Comparison of ENCODE assay signal across 21 cellular contexts in genomic region chr11:72875736-72876135, GRCh38.
"Had no signal": no experiment of that assay in that cellular context is flagged by ENCODE, and none has a peak within 500 bp of the region (broad histone marks: within the 10 kb centered on the region; RNA-seq: fewer than 3 reads in every experiment).

No MANE protein-coding gene starts in this region.

- H3K9me3 ChIP-seq: esophagus squamous epithelium, gastroesophageal sphincter, mucosa of descending colon, pancreas, tibial artery, upper lobe of right lung had no signal

- H3K27me3 Mint-ChIP-seq: dendritic cell treated with granulocyte-macrophage colony-stimulating factor and Interleukin-4, amounts not matched to agents 40 ng/mL and 50 ng/mL, for 4 days; natural killer cell treated with Interleukin-12 subunit alpha and Interleukin-12 subunit beta and Interleukin-15 and Interleukin-18, amount 100 ng/mL, for 72 hours; progenitor cell of endocrine pancreas; stimulated activated naive CD8-positive, alpha-beta T cell treated with anti-CD3 and anti-CD28 coated beads, Interleukin-15, Interleukin-2, amounts not matched to agents 100 ng/mL and 50 ng/mL, for 24 hours had no signal

- FAIRE-seq: colon, pancreas, small intestine had no signal

- DNase-seq: esophagus squamous epithelium; foreskin fibroblast; glutamatergic neuron; islet precursor cell; mammary epithelial cell; mucosa of descending colon; nucleus accumbens; pancreas; right cardiac atrium; small intestine; stimulated activated CD4-positive, alpha-beta T cell treated with anti-CD3 and anti-CD28 coated beads, Interleukin-12 subunit alpha, Interleukin-12 subunit beta, amount 100 ng/mL, for 4 hours; tibial artery; upper lobe of right lung had no signal

- H3K4me3 ChIP-seq: esophagus squamous epithelium, gastroesophageal sphincter, mucosa of descending colon, neural progenitor cell, pancreas, tibial artery, upper lobe of right lung had no signal

- ATAC-seq: gastroesophageal sphincter, left lobe of liver, mucosa of descending colon, pancreas, right cardiac atrium, upper lobe of right lung had no signal

- H3K4me1 ChIP-seq: esophagus squamous epithelium, neural progenitor cell, pancreas, upper lobe of right lung had no signal

- H3K27ac Mint-ChIP-seq: dendritic cell treated with granulocyte-macrophage colony-stimulating factor and Interleukin-4, amounts not matched to agents 40 ng/mL and 50 ng/mL, for 4 days; neural progenitor cell; progenitor cell of endocrine pancreas; stimulated activated naive CD8-positive, alpha-beta T cell treated with anti-CD3 and anti-CD28 coated beads, Interleukin-15, Interleukin-2, amounts not matched to agents 100 ng/mL and 50 ng/mL, for 24 hours had no signal

- H3K36me3 ChIP-seq: neural progenitor cell, pancreas had no signal

- H3K36me3 Mint-ChIP-seq: natural killer cell treated with Interleukin-12 subunit alpha and Interleukin-12 subunit beta and Interleukin-15 and Interleukin-18, amount 100 ng/mL, for 72 hours had no signal

- H3K9me3 Mint-ChIP-seq: dendritic cell treated with granulocyte-macrophage colony-stimulating factor and Interleukin-4, amounts not matched to agents 40 ng/mL and 50 ng/mL, for 4 days; natural killer cell treated with Interleukin-12 subunit alpha and Interleukin-12 subunit beta and Interleukin-15 and Interleukin-18, amount 100 ng/mL, for 72 hours had no signal

- H3K4me1 Mint-ChIP-seq: neural progenitor cell had no signal

- H3K4me3 Mint-ChIP-seq: dendritic cell treated with granulocyte-macrophage colony-stimulating factor and Interleukin-4, amounts not matched to agents 40 ng/mL and 50 ng/mL, for 4 days; natural killer cell treated with Interleukin-12 subunit alpha and Interleukin-12 subunit beta and Interleukin-15 and Interleukin-18, amount 100 ng/mL, for 72 hours; neural progenitor cell; stimulated activated naive CD8-positive, alpha-beta T cell treated with anti-CD3 and anti-CD28 coated beads, Interleukin-15, Interleukin-2, amounts not matched to agents 100 ng/mL and 50 ng/mL, for 24 hours had no signal

- H3K27ac ChIP-seq: esophagus squamous epithelium, gastroesophageal sphincter, neural progenitor cell, pancreas, tibial artery, upper lobe of right lung had no signal

- H3K27me3 ChIP-seq: esophagus squamous epithelium, gastroesophageal sphincter, neural progenitor cell, pancreas, tibial artery, upper lobe of right lung had no signal
